8 cellular contexts compared by ENCODE assay signal in the genomic region with DNA sequence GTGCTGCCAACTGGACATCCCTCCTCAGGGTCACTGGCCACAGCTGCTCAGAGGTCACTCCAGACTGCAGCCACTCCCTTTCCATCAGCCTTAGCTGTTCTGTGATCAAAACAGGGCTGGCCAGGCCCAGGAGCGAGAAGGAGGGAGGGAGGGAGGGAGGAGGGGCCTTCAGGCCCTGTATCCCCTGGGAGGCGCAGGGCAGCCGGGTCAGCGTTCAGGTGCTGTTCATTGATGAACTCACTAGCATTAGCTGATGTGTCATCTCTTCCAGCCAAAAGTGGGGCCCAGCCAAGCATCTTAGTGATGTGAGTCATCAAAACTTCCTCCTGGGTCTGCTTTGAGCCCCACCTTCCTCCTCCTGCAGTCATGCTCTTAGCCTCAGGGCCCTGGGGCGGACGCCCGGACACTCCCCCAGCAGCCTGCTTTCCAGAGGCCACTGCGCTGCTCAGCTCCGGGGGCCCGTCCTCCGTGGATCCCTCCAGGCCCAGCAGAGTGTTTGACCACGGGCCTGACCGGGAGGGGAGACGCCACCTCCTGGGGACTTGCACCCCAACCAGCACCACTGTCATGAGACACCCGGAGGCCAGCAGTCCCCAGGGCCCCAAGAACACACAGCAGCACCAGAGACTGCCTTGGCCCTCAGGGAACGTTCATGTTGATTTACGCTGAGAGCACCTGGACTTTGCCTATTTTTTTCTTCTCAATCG.
DNase-seq lines count a peak whose midpoint lies in the region; ATAC-seq lines count a peak whose summit lies in the region.

No MANE protein-coding gene starts in this region.

- no peaks in the 10 kb centered on the region for H3K9me3 Mint-ChIP-seq in activated T-helper 2 cell treated with anti-CD3 and anti-CD28 coated beads, Interferon-gamma antibody, Interleukin-2, Interleukin-4, amounts not matched to agents 10 μg/mL and 5 μg/mL and 100 μg/mL, durations not matched to agents 14 hours and 24 hours and 36 hours

- H3K27ac Mint-ChIP-seq in activated T-helper 2 cell treated with anti-CD3 and anti-CD28 coated beads, Interferon-gamma antibody, Interleukin-2, Interleukin-4, amounts not matched to agents 10 μg/mL and 5 μg/mL and 100 μg/mL, durations not matched to agents 14 hours and 24 hours and 36 hours = no peak overlapping the region

- ATAC-seq in GM21529 (IDR thresholded peaks at IDR 0.05; ENCODE audit: unreplicated experiment) = peak; percentile 81
- ATAC-seq in left ventricle myocardium superior = peak; percentile 70

- no peaks in the 10 kb centered on the region for H3K36me3 Mint-ChIP-seq in activated T-helper 2 cell treated with anti-CD3 and anti-CD28 coated beads, Interferon-gamma antibody, Interleukin-2, Interleukin-4, amounts not matched to agents 10 μg/mL and 5 μg/mL and 100 μg/mL, durations not matched to agents 14 hours and 24 hours and 36 hours (ENCODE audit: low read depth)

- no peaks in the 10 kb centered on the region for H3K27me3 Mint-ChIP-seq in activated T-helper 2 cell treated with anti-CD3 and anti-CD28 coated beads, Interferon-gamma antibody, Interleukin-2, Interleukin-4, amounts not matched to agents 10 μg/mL and 5 μg/mL and 100 μg/mL, durations not matched to agents 14 hours and 24 hours and 36 hours (ENCODE audit: low read depth)

- no peak overlapping the region for H3K4me3 Mint-ChIP-seq in activated T-helper 2 cell treated with anti-CD3 and anti-CD28 coated beads, Interferon-gamma antibody, Interleukin-2, Interleukin-4, amounts not matched to agents 10 μg/mL and 5 μg/mL and 100 μg/mL, durations not matched to agents 14 hours and 24 hours and 36 hours (ENCODE audit: low read depth)

- peaks cover 8% of the 10 kb centered on the region for H3K4me1 Mint-ChIP-seq in activated T-helper 2 cell treated with anti-CD3 and anti-CD28 coated beads, Interferon-gamma antibody, Interleukin-2, Interleukin-4, amounts not matched to agents 10 μg/mL and 5 μg/mL and 100 μg/mL, durations not matched to agents 14 hours and 24 hours and 36 hours (ENCODE audit: low read depth)

- peak; percentile 97 for DNase-seq in AG20443 (ENCODE audit: low spot score)
- peak; percentile 95 for DNase-seq in NCI-H69 (lab: John Stamatoyannopoulos, UW)
- peak; percentile 17 for DNase-seq in activated T-helper 2 cell treated with anti-CD3 and anti-CD28 coated beads, Interferon-gamma antibody, Interleukin-2, Interleukin-4, amounts not matched to agents 10 μg/mL and 5 μg/mL and 100 μg/mL, durations not matched to agents 14 hours and 24 hours and 36 hours (ENCODE audit: low spot score)
- DNase-seq in left ventricle myocardium superior = peak; percentile 79
- peak; percentile 10 for DNase-seq in stimulated activated CD4-positive, alpha-beta T cell treated with anti-CD3 and anti-CD28 coated beads, Interleukin-1b, Interleukin-23, amount 100 ng/mL, for 1 hour (ENCODE audit: low read depth in 2 of 2)
- no peak for DNase-seq in hippocampal formation (lab: John Stamatoyannopoulos, UW)
- no peak for DNase-seq in NCI-H510A treated with DMSO at 0.1 percent for 48 hours (lab: John Stamatoyannopoulos, UW)

- intact Hi-C loops in activated T-helper 2 cell treated with anti-CD3 and anti-CD28 coated beads, Interferon-gamma antibody, Interleukin-2, Interleukin-4, amounts not matched to agents 10 μg/mL and 5 μg/mL and 100 μg/mL, durations not matched to agents 14 hours and 24 hours and 36 hours (cut with micrococcal nuclease) = no loop called here
- intact Hi-C loops in left ventricle myocardium superior (cut with micrococcal nuclease) = no loop called here

Comparison
In these comparisons a context has a peak if more than half of its experiments do, and no peak if none do; other contexts are left out.
1. DNase-seq: peak in AG20443 (single experiment), NCI-H69 (single experiment), activated T-helper 2 cell treated with anti-CD3 and anti-CD28 coated beads, Interferon-gamma antibody, Interleukin-2, Interleukin-4, amounts not matched to agents 10 μg/mL and 5 μg/mL and 100 μg/mL, durations not matched to agents 14 hours and 24 hours and 36 hours (single experiment), left ventricle myocardium superior (single experiment) and stimulated activated CD4-positive, alpha-beta T cell treated with anti-CD3 and anti-CD28 coated beads, Interleukin-1b, Interleukin-23, amount 100 ng/mL, for 1 hour (2 of 2); none in hippocampal formation (0 of 2) and NCI-H510A treated with DMSO at 0.1 percent for 48 hours (single experiment).